ENCODE assay signal across 27 cellular contexts in genomic region chr1:204867666-204868339, GRCh38. TPM values are rescaled to one million over a fixed set of nuclear protein-coding genes. Genes with fewer than 3 reads are reported as not detected.
A peak's percentile ranks its signal among the peaks of the same experiment; 100 is the strongest.
DNase-seq lines count a peak whose midpoint lies in the region; ATAC-seq and TF ChIP-seq lines count a peak whose summit lies in the region.
"Had no signal": no experiment of that assay in that cellular context is flagged by ENCODE, and none has a peak within 500 bp of the region (broad histone marks: within the 10 kb centered on the region; RNA-seq: fewer than 3 reads in every experiment).

No MANE protein-coding gene starts in this region.

- intact Hi-C loops in Right ventricle myocardium superior (cut with DNase I): no loop called here

- no peak for TF ChIP-seq CTCF in nephron progenitor cell (IDR thresholded peaks at IDR 0.05)

- H3K9me3 Mint-ChIP-seq in nephron progenitor cell: no peaks in the 10 kb centered on the region
- H3K9me3 Mint-ChIP-seq: activated T-cell treated with anti-CD3 and anti-CD28 coated beads, Interleukin-2, amount 50 U/mL, for 24 hours; H9; T-helper 1 cell treated with Interleukin-12 subunit alpha and Interleukin-12 subunit beta and Interleukin-4 antibody, amounts not matched to agents 30 μg/mL and 1 μg/mL, for 36 hours had no signal

- ATAC-seq in Right ventricle myocardium superior (ENCODE audit: poor library complexity) (peak; percentile 20), GM19395 (IDR thresholded peaks at IDR 0.05; ENCODE audit: unreplicated experiment) (no peak)
- ATAC-seq: K562 had no signal

- peak overlapping the region; percentile 90 for H3K27ac ChIP-seq in cingulate gyrus (ENCODE audit: low read depth, low read length)
- peak overlapping the region; percentile 94 for H3K27ac ChIP-seq in temporal lobe (ENCODE audit: low read depth, low read length)
- H3K27ac ChIP-seq: suprapubic skin, vagina, VCaP had no signal

- H3K4me3 Mint-ChIP-seq in nephron progenitor cell: no peak overlapping the region
- H3K4me3 Mint-ChIP-seq: activated T-cell treated with anti-CD3 and anti-CD28 coated beads, Interleukin-2, amount 50 U/mL, for 24 hours; H9; T-helper 1 cell treated with Interleukin-12 subunit alpha and Interleukin-12 subunit beta and Interleukin-4 antibody, amounts not matched to agents 30 μg/mL and 1 μg/mL, for 36 hours had no signal

- no peaks in the 10 kb centered on the region for H3K4me1 Mint-ChIP-seq in nephron progenitor cell

- H3K27me3 Mint-ChIP-seq in nephron progenitor cell (ENCODE audit: low read depth, poor library complexity): peaks cover 17% of the 10 kb centered on the region

- DNase-seq in Right ventricle myocardium superior: no peak
- DNase-seq in nephron progenitor cell: no peak
- no peak for DNase-seq in NCI-H510A (lab: John Stamatoyannopoulos, UW)
- DNase-seq in AG20443 (ENCODE audit: low spot score): no peak
- DNase-seq in NCI-H1694 treated with DMSO at 0.1 percent for 48 hours (lab: John Stamatoyannopoulos, UW): no peak
- DNase-seq: activated CD4-positive, alpha-beta T cell treated with anti-CD3 and anti-CD28 coated beads for 48 hours; activated gamma-delta T cell; activated T-cell treated with anti-CD3 and anti-CD28 coated beads, Interleukin-2, amount 50 U/mL, for 24 hours; cerebellar nuclear complex; DMS79 treated with DMSO at 0.1 percent for 48 hours; GF-D8; H9; kidney glomerular epithelial cell; mesenchymal stem cell; MM.1S; NCI-H1417 treated with DMSO at 0.1 percent for 48 hours; NCI-H2081 treated with DMSO at 0.1 percent for 48 hours; RPMI8226; SK-N-SH had no signal

- H3K36me3 Mint-ChIP-seq in nephron progenitor cell (ENCODE audit: low read depth): no peaks in the 10 kb centered on the region

- H3K27ac Mint-ChIP-seq in nephron progenitor cell: peak overlapping the region; percentile 3
- H3K27ac Mint-ChIP-seq: activated T-cell treated with anti-CD3 and anti-CD28 coated beads, Interleukin-2, amount 50 U/mL, for 24 hours; H9; T-helper 1 cell treated with Interleukin-12 subunit alpha and Interleukin-12 subunit beta and Interleukin-4 antibody, amounts not matched to agents 30 μg/mL and 1 μg/mL, for 36 hours had no signal

RNA-seq across cellular contexts. Expression of gene NFASC, which starts 2.9 kb away (rescaled TPM):
- total RNA-seq in Right ventricle myocardium superior: 11.1 TPM
- total RNA-seq in temporal lobe: 35.2 TPM
